ENCODE assay signal across 26 cellular contexts in genomic region chr18:25646971-25647370, GRCh38.
DNase-seq lines count a peak whose midpoint lies in the region; ATAC-seq and TF ChIP-seq lines count a peak whose summit lies in the region.
"Had no signal": no experiment of that assay in that cellular context is flagged by ENCODE, and none has a peak within 500 bp of the region (broad histone marks: within the 10 kb centered on the region; RNA-seq: fewer than 3 reads in every experiment).

No MANE protein-coding gene starts in this region.

- CTCF ChIA-PET in activated CD8-positive, alpha-beta T cell treated with anti-CD3 and anti-CD28 coated beads for 36 hours (lab: Charles Lee), result no interaction called here

- H3K9me3 Mint-ChIP-seq in HFFc6, result no peaks in the 10 kb centered on the region
- peaks cover 3% of the 10 kb centered on the region for H3K9me3 Mint-ChIP-seq in activated CD8-positive, alpha-beta T cell treated with anti-CD3 and anti-CD28 coated beads for 36 hours
- H3K9me3 Mint-ChIP-seq: activated T-helper 2 cell treated with anti-CD3 and anti-CD28 coated beads, Interferon-gamma antibody, Interleukin-2, Interleukin-4, amounts not matched to agents 10 μg/mL and 5 μg/mL and 100 μg/mL, durations not matched to agents 14 hours and 24 hours and 36 hours; stimulated activated memory B cell treated with anti-CD40 and anti-IgM and Interleukin-4, amounts not matched to agents 10 μg/mL and 1 μg/mL and 100 μg/mL, for 72 hours had no signal

- POLR2A ChIA-PET in activated CD8-positive, alpha-beta T cell treated with anti-CD3 and anti-CD28 coated beads for 36 hours (lab: Charles Lee), result no interaction called here

- TF ChIP-seq CTCF in AG09309 (IDR thresholded peaks at IDR 0.05; ENCODE audit: control insufficient read depth, insufficient read depth, low read depth, low read length, missing control alignments) (no peak), HFFc6 (IDR thresholded peaks at IDR 0.05) (no peak), choroid plexus epithelial cell (conservative IDR thresholded peaks at IDR 0.05; ENCODE audit: low read depth, low read length) (no peak)
- TF ChIP-seq CTCF in activated CD8-positive, alpha-beta T cell treated with anti-CD3 and anti-CD28 coated beads for 36 hours (IDR thresholded peaks at IDR 0.05), result no peak

- H3K4me1 Mint-ChIP-seq in HFFc6 (ENCODE audit: low read depth), result peaks cover 47% of the 10 kb centered on the region
- H3K4me1 Mint-ChIP-seq in activated CD8-positive, alpha-beta T cell treated with anti-CD3 and anti-CD28 coated beads for 36 hours (ENCODE audit: low read depth), result no peaks in the 10 kb centered on the region
- H3K4me1 Mint-ChIP-seq: stimulated activated memory B cell treated with anti-CD40 and anti-IgM and Interleukin-4, amounts not matched to agents 10 μg/mL and 1 μg/mL and 100 μg/mL, for 72 hours had no signal

- intact Hi-C loops in activated CD8-positive, alpha-beta T cell treated with anti-CD3 and anti-CD28 coated beads for 36 hours (cut with micrococcal nuclease), result no loop called here
- intact Hi-C loops in posterior cingulate gyrus (cut with DNase I), result no loop called here

- ATAC-seq in activated CD8-positive, alpha-beta T cell treated with anti-CD3 and anti-CD28 coated beads for 36 hours, result no peak
- ATAC-seq in GM18520 (IDR thresholded peaks at IDR 0.05; ENCODE audit: unreplicated experiment), result no peak
- ATAC-seq: A549; heart right ventricle; left lung; stimulated activated memory B cell treated with anti-CD40 and anti-IgM and Interleukin-4, amounts not matched to agents 10 μg/mL and 1 μg/mL and 100 μg/mL, for 72 hours had no signal

- no peak overlapping the region for H3K4me3 Mint-ChIP-seq in HFFc6
- H3K4me3 Mint-ChIP-seq in activated CD8-positive, alpha-beta T cell treated with anti-CD3 and anti-CD28 coated beads for 36 hours, result no peak overlapping the region
- H3K4me3 Mint-ChIP-seq: activated naive CD8-positive, alpha-beta T cell; mesothelial cell of epicardium; stimulated activated memory B cell treated with anti-CD40 and anti-IgM and Interleukin-4, amounts not matched to agents 10 μg/mL and 1 μg/mL and 100 μg/mL, for 72 hours had no signal

- H3K4me3 ChIP-seq in AG09309 (ENCODE audit: control insufficient read depth, low read depth, low read length) (no peak overlapping the region), choroid plexus epithelial cell (ENCODE audit: low read depth, low read length) (no peak overlapping the region)
- H3K4me3 ChIP-seq: A549, esophagus muscularis mucosa, heart right ventricle, left lung, skin epidermis had no signal

- H3K36me3 Mint-ChIP-seq in HFFc6 (ENCODE audit: low read depth), result no peaks in the 10 kb centered on the region
- H3K36me3 Mint-ChIP-seq in activated CD8-positive, alpha-beta T cell treated with anti-CD3 and anti-CD28 coated beads for 36 hours (ENCODE audit: low read depth), result no peaks in the 10 kb centered on the region
- H3K36me3 Mint-ChIP-seq: activated naive CD8-positive, alpha-beta T cell; mesothelial cell of epicardium; stimulated activated memory B cell treated with anti-CD40 and anti-IgM and Interleukin-4, amounts not matched to agents 10 μg/mL and 1 μg/mL and 100 μg/mL, for 72 hours had no signal

- peak; percentile 76 for DNase-seq in AG09309 (ENCODE audit: low read depth)
- peak; percentile 16 for DNase-seq in HFFc6
- peak; percentile 26 for DNase-seq in choroid plexus epithelial cell (ENCODE audit: low read depth)
- peak; percentile 72 for DNase-seq in iris pigment epithelial cell (ENCODE audit: low read depth)
- DNase-seq in activated CD8-positive, alpha-beta T cell treated with anti-CD3 and anti-CD28 coated beads for 36 hours, result no peak
- DNase-seq in posterior cingulate gyrus, result no peak
- no peak for DNase-seq in NCI-H1105 (lab: John Stamatoyannopoulos, UW)
- DNase-seq: activated CD4-positive, alpha-beta T cell treated with anti-CD3 and anti-CD28 coated beads, Interleukin-2, amount 50 U/mL, for 1 hour; activated CD8-positive, alpha-beta memory T cell treated with anti-CD3 and anti-CD28 coated beads, Interleukin-2, amount 50 U/mL, for 4 hours; brain microvascular endothelial cell; effector memory CD4-positive, alpha-beta T cell; heart right ventricle; left lung; NCI-H1436; NCI-H510A; stimulated activated CD4-positive, alpha-beta T cell treated with anti-CD3 and anti-CD28 coated beads, Interleukin-1b, Interleukin-23, amount 100 ng/mL, for 48 hours; T-helper 2 cell had no signal

- H3K27me3 Mint-ChIP-seq in HFFc6 (ENCODE audit: insufficient read depth), result no peaks in the 10 kb centered on the region
- no peaks in the 10 kb centered on the region for H3K27me3 Mint-ChIP-seq in activated CD8-positive, alpha-beta T cell treated with anti-CD3 and anti-CD28 coated beads for 36 hours
- H3K27me3 Mint-ChIP-seq: activated naive CD8-positive, alpha-beta T cell; progenitor cell of endocrine pancreas; stimulated activated memory B cell treated with anti-CD40 and anti-IgM and Interleukin-4, amounts not matched to agents 10 μg/mL and 1 μg/mL and 100 μg/mL, for 72 hours had no signal

- H3K27ac Mint-ChIP-seq in HFFc6, result no peak overlapping the region
- no peak overlapping the region for H3K27ac Mint-ChIP-seq in activated CD8-positive, alpha-beta T cell treated with anti-CD3 and anti-CD28 coated beads for 36 hours
- H3K27ac Mint-ChIP-seq: activated naive CD8-positive, alpha-beta T cell; activated T-helper 2 cell treated with anti-CD3 and anti-CD28 coated beads, Interferon-gamma antibody, Interleukin-2, Interleukin-4, amounts not matched to agents 10 μg/mL and 5 μg/mL and 100 μg/mL, durations not matched to agents 14 hours and 24 hours and 36 hours; mesothelial cell of epicardium; progenitor cell of endocrine pancreas; stimulated activated memory B cell treated with anti-CD40 and anti-IgM and Interleukin-4, amounts not matched to agents 10 μg/mL and 1 μg/mL and 100 μg/mL, for 72 hours had no signal

Comparison
In these comparisons a context has a peak if more than half of its experiments do, and no peak if none do; other contexts are left out.
1. DNase-seq: peak in AG09309 (single experiment), HFFc6 (single experiment), choroid plexus epithelial cell (single experiment) and iris pigment epithelial cell (single experiment); none in activated CD8-positive, alpha-beta T cell treated with anti-CD3 and anti-CD28 coated beads for 36 hours (single experiment), posterior cingulate gyrus (0 of 10) and NCI-H1105 (single experiment).